15 cellular contexts compared by ENCODE assay signal in the genomic region with DNA sequence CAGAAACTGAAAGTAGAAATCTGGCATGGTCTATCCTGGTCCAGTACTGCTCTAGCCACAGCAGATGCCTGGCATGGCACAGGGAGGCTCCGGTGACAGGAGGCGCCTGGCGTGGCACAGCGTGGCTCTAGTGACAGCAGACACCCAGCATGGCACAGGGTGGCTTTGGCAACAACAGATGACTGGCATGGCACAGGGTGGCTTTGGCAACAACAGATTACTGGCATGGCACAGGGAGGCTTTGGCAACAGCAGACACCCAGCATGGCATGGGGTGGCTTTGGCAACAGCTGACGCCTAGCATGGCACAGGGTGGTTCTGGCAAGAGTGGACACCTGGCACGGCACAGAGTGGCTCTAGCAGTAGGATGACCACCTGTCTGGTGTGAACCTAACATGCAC.
DNase-seq lines count a peak whose midpoint lies in the region; TF ChIP-seq lines count a peak whose summit lies in the region.
"Had no signal": no experiment of that assay in that cellular context is flagged by ENCODE, and none has a peak within 500 bp of the region (broad histone marks: within the 10 kb centered on the region; RNA-seq: fewer than 3 reads in every experiment).

No MANE protein-coding gene starts in this region.

- intact Hi-C loops in thyroid gland (cut with DNase I), result loop anchor here (10.0 kb wide), 1 partner anchor 63 kb away; no protein-coding TSS in a partner anchor

- H2BK12ac ChIP-seq in neuronal stem cell (ENCODE audit: low read length), result no peak overlapping the region

- H2AFZ ChIP-seq in neuronal stem cell (ENCODE audit: low read length) (no peak overlapping the region), hepatocyte (no peak overlapping the region)

- no peak overlapping the region for H3K14ac ChIP-seq in neuronal stem cell (ENCODE audit: low read length)

- H3K79me1 ChIP-seq in neuronal stem cell (ENCODE audit: low read depth, low read length), result no peaks in the 10 kb centered on the region

- H3K36me3 ChIP-seq in neuronal stem cell (replicated peaks in 1 of 2; ENCODE audit: control insufficient read depth in 2 of 2, insufficient read depth in 2 of 2, low read length in 2 of 2) (no peaks in the 10 kb centered on the region), thyroid gland (no peaks in the 10 kb centered on the region), hepatocyte (replicated peaks; ENCODE audit: insufficient read depth, low read depth) (no peaks in the 10 kb centered on the region)
- H3K36me3 ChIP-seq: BE2C had no signal

- H4K20me1 ChIP-seq in hepatocyte (ENCODE audit: insufficient read depth, poor library complexity, severe bottlenecking), result no peaks in the 10 kb centered on the region

- H4K91ac ChIP-seq in neuronal stem cell (ENCODE audit: low read depth, low read length, poor library complexity), result no peak overlapping the region

- H3K27me3 ChIP-seq in neuronal stem cell (ENCODE audit: control insufficient read depth in 3 of 3, insufficient read depth in 3 of 3, low read depth in 1 of 3, low read length in 3 of 3) (no peaks in the 10 kb centered on the region), thyroid gland (no peaks in the 10 kb centered on the region), hepatocyte (no peaks in the 10 kb centered on the region)
- H3K27me3 ChIP-seq: BE2C had no signal

- H3K18ac ChIP-seq in neuronal stem cell (ENCODE audit: low read length), result no peak overlapping the region

- WGBS in neuronal stem cell (ENCODE audit: extremely low coverage in 2 of 2, insufficient read length in 2 of 2, insufficient replicate concordance in 1 of 2), 2 donors, result no CpG with 5 or more reads among the region's 6 CpGs
- WGBS in thyroid gland, 2 donors, result 88 to 96% methylated on average over 6 of the region's 6 CpGs
- 96% methylated on average over 6 of the region's 6 CpGs for WGBS in hepatocyte (ENCODE audit: low lambda C conversion rate, missing lambda C conversion rate)

- H2BK5ac ChIP-seq in neuronal stem cell (ENCODE audit: low read length), result no peak overlapping the region

- no peaks in the 10 kb centered on the region for H3K9me2 ChIP-seq in hepatocyte (replicated peaks; ENCODE audit: insufficient read depth)

- H2BK120ac ChIP-seq in neuronal stem cell (ENCODE audit: low read depth, low read length), result no peak overlapping the region

- H3K4me1 ChIP-seq in neuronal stem cell (ENCODE audit: control insufficient read depth in 2 of 2, insufficient read depth in 1 of 2, low read depth in 1 of 2, low read length in 2 of 2), result peaks cover 4 to 8% of the 10 kb centered on the region in 2 donors
- no peaks in the 10 kb centered on the region for H3K4me1 ChIP-seq in thyroid gland
- H3K4me1 ChIP-seq in hepatocyte (ENCODE audit: insufficient read depth), result no peaks in the 10 kb centered on the region
- H3K4me1 ChIP-seq: BE2C had no signal

- H2BK15ac ChIP-seq in neuronal stem cell (ENCODE audit: low read length), result no peak overlapping the region

- no peak overlapping the region for H3K4ac ChIP-seq in neuronal stem cell (ENCODE audit: low read length)

- H3K79me2 ChIP-seq in hepatocyte, result no peaks in the 10 kb centered on the region

- H3K4me3 ChIP-seq in neuronal stem cell (ENCODE audit: low read length in 2 of 2), result peak overlapping the region in 1 of 2 donors; percentile 47
- no peak overlapping the region for H3K4me3 ChIP-seq in thyroid gland (replicated peaks in 1 of 3)
- no peak overlapping the region for H3K4me3 ChIP-seq in hepatocyte

- H3K27ac ChIP-seq in neuronal stem cell (replicated peaks; ENCODE audit: low read length) (no peak overlapping the region), thyroid gland (no peak overlapping the region), hepatocyte (no peak overlapping the region)

- no peaks in the 10 kb centered on the region for H3K9me3 ChIP-seq in neuronal stem cell (replicated peaks in 1 of 2; ENCODE audit: control insufficient read depth in 2 of 2, insufficient read depth in 1 of 2, low read depth in 1 of 2, low read length in 2 of 2)
- no peaks in the 10 kb centered on the region for H3K9me3 ChIP-seq in thyroid gland
- no peaks in the 10 kb centered on the region for H3K9me3 ChIP-seq in hepatocyte (ENCODE audit: low read depth)
- H3K9me3 ChIP-seq: BE2C had no signal

- DNase-seq in G401 (ENCODE audit: low spot score), result peak; percentile 89
- peak; percentile 80 for DNase-seq in cerebellum (ENCODE audit: low spot score)
- no peak for DNase-seq in neuronal stem cell (ENCODE audit: low spot score)
- DNase-seq in thyroid gland, result no peak
- DNase-seq in islet precursor cell, result no peak
- no peak for DNase-seq in hepatocyte (ENCODE audit: low spot score)
- DNase-seq: BE2C; CD4-positive, CD25-positive, alpha-beta regulatory T cell; CD8-positive, alpha-beta memory T cell; COR-L47; DMS 273 treated with DMSO at 0.1 percent for 48 hours; DMS53; DND-41; EL; H9 had no signal

- TF ChIP-seq CTCF in thyroid gland (IDR thresholded peaks at IDR 0.05) (no peak), hepatocyte (IDR thresholded peaks at IDR 0.05; ENCODE audit: poor library complexity) (no peak)

- H3K4me2 ChIP-seq in neuronal stem cell (ENCODE audit: insufficient read depth, low read length, poor library complexity, severe bottlenecking), result no peak overlapping the region
- H3K4me2 ChIP-seq in hepatocyte, result no peak overlapping the region

- H3K9ac ChIP-seq in neuronal stem cell (ENCODE audit: low read depth, low read length, poor library complexity), result no peak overlapping the region

- in situ Hi-C loops in G401 (cut with HindIII; ENCODE audit: low sequenced_read_pairs), result no loop called here

- H2AK5ac ChIP-seq in neuronal stem cell (ENCODE audit: low read depth, low read length), result no peak overlapping the region

- no peak for TF ChIP-seq POLR2A in thyroid gland (IDR thresholded peaks at IDR 0.05)

- peak overlapping the region; percentile 9 for H3K23ac ChIP-seq in neuronal stem cell (ENCODE audit: low read depth, low read length, poor library complexity)

- H4K8ac ChIP-seq in neuronal stem cell (ENCODE audit: low read depth, low read length), result no peak overlapping the region

Comparison
In these comparisons a context has a peak if more than half of its experiments do, and no peak if none do; other contexts are left out.
1. DNase-seq: peak in G401 (single experiment) and cerebellum (single experiment); none in neuronal stem cell (single experiment), thyroid gland (0 of 2), islet precursor cell (single experiment) and hepatocyte (single experiment).